In the genomic region with DNA sequence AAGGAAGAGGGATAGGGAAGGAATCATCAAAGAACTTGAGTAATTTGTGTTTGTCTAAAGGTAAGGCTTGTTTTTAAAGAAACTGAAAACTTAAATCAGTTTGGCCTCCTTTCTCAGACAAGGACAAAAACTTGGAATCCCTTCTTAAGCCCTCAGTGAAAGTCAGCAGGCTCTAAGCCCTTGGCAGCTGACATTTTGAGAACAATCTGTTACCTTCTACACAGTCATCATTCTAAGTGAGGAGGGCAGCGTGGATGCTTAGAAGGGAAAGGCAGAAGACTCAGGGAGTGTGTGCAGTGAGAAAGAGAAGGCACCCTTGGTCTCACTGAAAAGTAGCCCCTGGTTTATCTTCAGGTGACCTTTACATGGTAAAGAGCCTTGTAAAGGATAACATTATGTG, we compare ENCODE assay signal across 33 cellular contexts.
"Had no signal": no experiment of that assay in that cellular context is flagged by ENCODE, and none has a peak within 500 bp of the region (broad histone marks: within the 10 kb centered on the region; RNA-seq: fewer than 3 reads in every experiment).

No MANE protein-coding gene starts in this region.

- ATAC-seq: activated CD4-positive, alpha-beta T cell treated with anti-CD3 and anti-CD28 coated beads for 36 hours; activated CD4-positive, CD25-positive, alpha-beta regulatory T cell treated with anti-CD3 and anti-CD28 coated beads, Interleukin-2, amount 50 U/mL, for 24 hours; activated naive CD4-positive, alpha-beta T cell treated with anti-CD3 and anti-CD28 coated beads, Interleukin-2, amount 50 U/mL, for 72 hours; activated naive CD8-positive, alpha-beta T cell treated with anti-CD3 and anti-CD28 coated beads, Interleukin-2, amount 50 U/mL, for 24 hours; activated T-cell treated with anti-CD3 and anti-CD28 coated beads, Interleukin-2, amount 50 U/mL, for 4 hours; PC-3; WTC11 had no signal

- DNase-seq: activated CD4-positive, alpha-beta T cell treated with anti-CD3 and anti-CD28 coated beads for 36 hours; activated CD4-positive, alpha-beta T cell treated with anti-CD3 and anti-CD28 coated beads, Interleukin-2, amount 10 ng/mL, durations not matched to agents 7 days and 5 days; activated CD4-positive, alpha-beta T cell treated with anti-CD3 and anti-CD28 coated beads, Interleukin-2, amount 50 U/mL, for 48 hours; activated CD8-positive, alpha-beta memory T cell treated with anti-CD3 and anti-CD28 coated beads, Interleukin-2, amount 50 U/mL, for 4 hours; activated gamma-delta T cell treated with Interleukin-2 at 50 U/mL for 16 hours; activated naive CD4-positive, alpha-beta T cell treated with anti-CD3 and anti-CD28 coated beads for 36 hours; activated naive CD8-positive, alpha-beta T cell treated with anti-CD3 and anti-CD28 coated beads, Interleukin-2, amount 50 U/mL, for 24 hours; activated T-cell treated with anti-CD3 and anti-CD28 coated beads for 4 hours; activated T-cell treated with anti-CD3 and anti-CD28 coated beads, Interleukin-2, amount 50 U/mL, for 4 hours; anterior cingulate cortex; caudate nucleus; Kasumi-1; KG1; MG63; NCI-H1048; NCI-H1105 treated with DMSO at 0.1 percent for 48 hours; NCI-H1436; NCI-H1694; NCI-H1930; NCI-H2081 treated with DMSO at 0.1 percent for 48 hours; NCI-H226; NCI-H524 treated with DMSO at 0.1 percent for 48 hours; NK-92 treated with Interleukin-12 subunit alpha and Interleukin-12 subunit beta, amount 100 ng/mL, for 24 hours; PC-3; Peyer's patch; RPMI8226; SHP77 treated with DMSO at 0.1 percent for 48 hours; SK-N-SH had no signal

- FAIRE-seq: bronchial epithelial cell, TTC549 had no signal
